In genomic region chr21:33657124-33657842, GRCh38 we compare ENCODE assay signal across 15 cellular contexts. TPM values are rescaled to one million over a fixed set of nuclear protein-coding genes. Genes with fewer than 3 reads are reported as not detected.
DNase-seq lines count a peak whose midpoint lies in the region; ATAC-seq, FAIRE-seq and TF ChIP-seq lines count a peak whose summit lies in the region.
"Had no signal": no experiment of that assay in that cellular context is flagged by ENCODE, and none has a peak within 500 bp of the region (broad histone marks: within the 10 kb centered on the region; RNA-seq: fewer than 3 reads in every experiment).

No MANE protein-coding gene starts in this region.

- POLR2A ChIA-PET in MCF 10A (lab: Yijun Ruan, JAX) (no interaction called here), K562 (lab: Yijun Ruan, JAX) (interaction anchor here (0.7 kb wide), 1 partner anchor 124 kb away, joined by 3 read pairs; no protein-coding TSS in a partner anchor)

- no peak overlapping the region for H3K9ac ChIP-seq in K562 (ENCODE audit: insufficient read depth in 1 of 2, low read depth in 2 of 2, low read length in 2 of 2)
- H3K9ac ChIP-seq: neural progenitor cell had no signal

- H3K27me3 ChIP-seq in breast epithelium (no peaks in the 10 kb centered on the region), K562 (ENCODE audit: control insufficient read depth in 2 of 2, insufficient read depth in 2 of 2, low read length in 2 of 2) (no peaks in the 10 kb centered on the region; a peak in 1 of 5 replicates)
- H3K27me3 ChIP-seq: neural progenitor cell had no signal

- FAIRE-seq in K562 (lab: Jason Lieb, UNC): no peak

- WGBS in K562 (ENCODE audit: insufficient coverage, low coverage, missing lambda C conversion rate): 17% methylated on average over 8 of the region's 8 CpGs

- H3K4me1 ChIP-seq in breast epithelium (no peaks in the 10 kb centered on the region), K562 (replicated peaks in 1 of 2; ENCODE audit: control insufficient read depth in 2 of 2, insufficient read depth in 2 of 2, low read length in 2 of 2) (peaks cover 5 to 14% of the 10 kb centered on the region in 2 experiments; a peak in 4 of 5 replicates)

- H3K27me3 Mint-ChIP-seq in MCF 10A (ENCODE audit: insufficient read depth, unreplicated experiment): no peaks in the 10 kb centered on the region
- no peaks in the 10 kb centered on the region for H3K27me3 Mint-ChIP-seq in type B pancreatic cell

- no peaks in the 10 kb centered on the region for H4K20me1 ChIP-seq in K562 (replicated peaks; ENCODE audit: control insufficient read depth, insufficient read depth, low read length)

- ATAC-seq in K562 (no peak), HG02763 (IDR thresholded peaks at IDR 0.05; ENCODE audit: unreplicated experiment) (no peak)
- ATAC-seq: stimulated activated naive CD8-positive, alpha-beta T cell treated with anti-CD3 and anti-CD28 coated beads, Interleukin-15, Interleukin-2, amounts not matched to agents 100 U/mL and 50 U/mL, for 24 hours had no signal

- peak overlapping the region; percentile 67; the same call in 1 of the 2 replicates for H2AFZ ChIP-seq in K562 (ENCODE audit: low read depth, low read length)
- H2AFZ ChIP-seq: neural progenitor cell had no signal

- intact Hi-C loops in MCF 10A (cut with micrococcal nuclease): loop anchor here (5.0 kb wide), 1 partner anchor 145 kb away; no protein-coding TSS in a partner anchor
- intact Hi-C loops in breast epithelium (cut with DNase I; ENCODE audit: low total_unique reads): no loop called here
- intact Hi-C loops in K562 (cut with micrococcal nuclease): no loop called here
- intact Hi-C loops in posterior cingulate gyrus (cut with DNase I): no loop called here

- H3K4me3 ChIP-seq in breast epithelium: no peak overlapping the region
- H3K4me3 ChIP-seq in K562: no peak overlapping the region
- H3K4me3 ChIP-seq: neural progenitor cell had no signal

- no peak for TF ChIP-seq POLR2A in breast epithelium (IDR thresholded peaks at IDR 0.05)
- TF ChIP-seq POLR2A in K562 (conservative IDR thresholded peaks at IDR 0.05): no peak

- H3K36me3 Mint-ChIP-seq in MCF 10A (ENCODE audit: insufficient read depth, unreplicated experiment): no peaks in the 10 kb centered on the region
- peaks cover 37% of the 10 kb centered on the region for H3K36me3 Mint-ChIP-seq in type B pancreatic cell

- BruUV-seq in MCF 10A (replicated peaks; lab: Mats Ljungman, UMichigan) (no TSS peak), K562 (replicated peaks; lab: Mats Ljungman, UMichigan) (no TSS peak)

- no peaks in the 10 kb centered on the region for H3K9me1 ChIP-seq in K562 (ENCODE audit: control insufficient read depth, insufficient read depth, low read length)

- in situ Hi-C loops in K562 (cut with MboI): no loop called here

- DNase-seq in MCF 10A (ENCODE audit: unreplicated experiment): no peak
- DNase-seq in breast epithelium (ENCODE audit: low spot score in 2 of 2): no peak
- DNase-seq in K562 (ENCODE audit: extremely low read depth in 1 of 4, low spot score in 3 of 4): peak in 1 of 4 experiments; percentile 37
- DNase-seq in left kidney (ENCODE audit: low read depth, low spot score): peak; percentile 33
- DNase-seq in type B pancreatic cell (ENCODE audit: extremely low spot score, unreplicated experiment): no peak
- no peak for DNase-seq in NCI-H2196 (lab: John Stamatoyannopoulos, UW; ENCODE audit: unreplicated experiment)
- DNase-seq in posterior cingulate gyrus: no peak
- DNase-seq: ACHN; erythroblast; immature natural killer cell; NCI-H2081; stimulated activated CD4-positive, alpha-beta T cell treated with anti-CD3 and anti-CD28 coated beads, Interleukin-2, amount 100 ng/mL, for 48 hours; stimulated activated naive CD8-positive, alpha-beta T cell treated with anti-CD3 and anti-CD28 coated beads, Interleukin-15, Interleukin-2, amounts not matched to agents 100 U/mL and 50 U/mL, for 24 hours had no signal

- TF ChIP-seq RAD21 in K562 (CRISPR knock-in tag; conservative IDR thresholded peaks at IDR 0.05 in 1 of 2, IDR thresholded peaks at IDR 0.05 in 1 of 2): no peak; a peak in 1 of 4 replicates

- H3K27ac ChIP-seq in breast epithelium: no peak overlapping the region
- peak overlapping the region; percentile 5; the same call in 1 of the 3 replicates for H3K27ac ChIP-seq in K562 (ENCODE audit: extremely low read depth, low read depth, low read length)
- H3K27ac ChIP-seq: neural progenitor cell had no signal

- CTCF ChIA-PET in MCF 10A (lab: Yijun Ruan, JAX) (no interaction called here), K562 (lab: Yijun Ruan, JAX; ENCODE audit: low intra/inter-chr PET ratio) (no interaction called here)

- H3K4me2 ChIP-seq in K562 (ENCODE audit: insufficient read depth, low read length): peak overlapping the region; percentile 9; the same call in 1 of the 2 replicates
- H3K4me2 ChIP-seq: neural progenitor cell had no signal

- no peaks in the 10 kb centered on the region for H3K36me3 ChIP-seq in breast epithelium
- no peaks in the 10 kb centered on the region for H3K36me3 ChIP-seq in K562 (ENCODE audit: control insufficient read depth, insufficient read depth, low read length)
- H3K36me3 ChIP-seq: neural progenitor cell had no signal

- H3K4me3 Mint-ChIP-seq in MCF 10A (ENCODE audit: unreplicated experiment) (no peak overlapping the region), type B pancreatic cell (peak overlapping the region; percentile 51)
- H3K4me3 Mint-ChIP-seq: immature natural killer cell, neural progenitor cell had no signal

- H3K79me2 ChIP-seq in K562 (ENCODE audit: control insufficient read depth, insufficient read depth, low read length): no peaks in the 10 kb centered on the region

- H3K4me1 Mint-ChIP-seq in MCF 10A (ENCODE audit: insufficient read depth, unreplicated experiment) (peaks cover 27% of the 10 kb centered on the region), type B pancreatic cell (ENCODE audit: unreplicated experiment) (peaks cover 27% of the 10 kb centered on the region)
- H3K4me1 Mint-ChIP-seq: immature natural killer cell had no signal

- H3K9me3 Mint-ChIP-seq in MCF 10A (ENCODE audit: unreplicated experiment) (no peaks in the 10 kb centered on the region), type B pancreatic cell (peaks cover 15% of the 10 kb centered on the region)
- H3K9me3 Mint-ChIP-seq: immature natural killer cell had no signal

- no peak for TF ChIP-seq EP300 in K562 (IDR thresholded peaks at IDR 0.05; ENCODE audit: low read length)

- H3K27ac Mint-ChIP-seq in MCF 10A (ENCODE audit: low read depth, unreplicated experiment) (peak overlapping the region; percentile 32), type B pancreatic cell (peak overlapping the region; percentile 71)
- H3K27ac Mint-ChIP-seq: immature natural killer cell, neural progenitor cell had no signal

- H3K9me3 ChIP-seq in breast epithelium (no peaks in the 10 kb centered on the region), K562 (replicated peaks; ENCODE audit: control insufficient read depth, insufficient read depth, low read depth, low read length) (no peaks in the 10 kb centered on the region)

- no peak for TF ChIP-seq CTCF in MCF 10A (IDR thresholded peaks at IDR 0.05; ENCODE audit: unreplicated experiment)
- TF ChIP-seq CTCF in breast epithelium (IDR thresholded peaks at IDR 0.05): no peak
- TF ChIP-seq CTCF in K562 (IDR thresholded peaks at IDR 0.05 in 2 of 3, conservative IDR thresholded peaks at IDR 0.05 in 1 of 3; ENCODE audit: insufficient read depth in 2 of 3, low read depth in 1 of 3, low read length in 3 of 3): no peak
- TF ChIP-seq CTCF in type B pancreatic cell (conservative IDR thresholded peaks at IDR 0.05): no peak

RNA-seq across cellular contexts. Expression of gene ITSN1, which starts 15.0 kb away (rescaled TPM):
- total RNA-seq in MCF 10A (2022) (41.1 and 42.6 TPM in 2 replicates), breast epithelium (100 to 1,000 TPM in 1 of 3 donors, 10 to 100 TPM in 2; 39.5 to 113 (median 58.3) TPM), K562 (2014; rRNA removed) (3.9 and 7.5 TPM in 2 replicates), K562 (2014; rRNA removed; fragmentation: Illumina TruSeq; extraction: Trizol) (4.3 and 6.3 TPM in 2 replicates), K562 (2015; rRNA removed; fragmentation: Illumina TruSeq; extraction: Trizol) (8.0 and 9.8 TPM in 2 replicates), K562 (2021) (7.0 and 8.7 TPM in 2 replicates), type B pancreatic cell (ENCODE audit: low replicate concordance) (44.7 and 89.1 TPM in 2 replicates)
- total RNA-seq in K562 (2011; cell fraction: chromatin; rRNA removed; ENCODE audit: low replicate concordance): 12.1 and 17.2 TPM in 2 replicates
- 4.3 and 8.3 TPM in 2 replicates for total RNA-seq in K562 (2011; cell fraction: nucleolus; rRNA removed)
- 9.7 and 14.1 TPM in 2 replicates for total RNA-seq in K562 (2011; cell fraction: nucleoplasm; rRNA removed)
- polyA plus RNA-seq in K562 (2011; rRNA removed) (12.6 TPM in 2 replicates), K562 (2014; fragmentation: Illumina TruSeq; extraction: Trizol) (9.4 and 10.7 TPM in 2 replicates), K562 (2014; fragmentation: Nextera tagmentation; extraction: Ambion mirVana) (1 to 10 TPM; 1.1 to 2.1 TPM), K562 (2014; rRNA removed) (4.8 and 9.5 TPM in 2 replicates)
- polyA plus RNA-seq in K562 (2011; cell fraction: cytosol; rRNA removed): 8.5 and 10.6 TPM in 2 replicates
- polyA plus RNA-seq in K562 (2011; cell fraction: nucleus; rRNA removed): 23.1 and 27.6 TPM in 2 replicates
- 3.9 and 6.9 TPM in 2 replicates for polyA plus RNA-seq in K562 (2012)
- 15.5 and 18.0 TPM in 2 replicates for polyA minus RNA-seq in K562 (2011; rRNA and poly(A)+ RNA removed)
- 7.8 and 8.7 TPM in 2 replicates for polyA minus RNA-seq in K562 (2011; cell fraction: cytosol; rRNA and poly(A)+ RNA removed)
- polyA minus RNA-seq in K562 (2011; cell fraction: nucleus; rRNA and poly(A)+ RNA removed): 8.6 and 14.7 TPM in 2 replicates

RNA-seq across cellular contexts. Expression of gene CRYZL1, which starts 15.7 kb away (rescaled TPM):
- total RNA-seq in MCF 10A (2022) (35.2 and 40.0 TPM in 2 replicates), breast epithelium (10 to 100 TPM; 24.9 to 49.4 (median 47.6) TPM), K562 (2014; rRNA removed) (16.5 and 25.2 TPM in 2 replicates), K562 (2014; rRNA removed; fragmentation: Illumina TruSeq; extraction: Trizol) (19.9 and 24.0 TPM in 2 replicates), K562 (2015; rRNA removed; fragmentation: Illumina TruSeq; extraction: Trizol) (20.8 and 22.4 TPM in 2 replicates), K562 (2021) (25.6 and 31.9 TPM in 2 replicates), type B pancreatic cell (ENCODE audit: low replicate concordance) (36.8 and 50.4 TPM in 2 replicates)
- total RNA-seq in K562 (2011; cell fraction: chromatin; rRNA removed; ENCODE audit: low replicate concordance): 70.4 and 160 TPM in 2 replicates
- total RNA-seq in K562 (2011; cell fraction: nucleolus; rRNA removed): 39.9 and 42.9 TPM in 2 replicates
- 64.7 and 86.4 TPM in 2 replicates for total RNA-seq in K562 (2011; cell fraction: nucleoplasm; rRNA removed)
- polyA plus RNA-seq in K562 (2011; rRNA removed) (97.9 and 98.2 TPM in 2 replicates), K562 (2014; fragmentation: Illumina TruSeq; extraction: Trizol) (32.5 and 39.2 TPM in 2 replicates), K562 (2014; fragmentation: Nextera tagmentation; extraction: Ambion mirVana) (10 to 100 TPM; 79.5 to 80.8 TPM), K562 (2014; rRNA removed) (47.9 and 52.3 TPM in 2 replicates)
- 13.0 and 30.9 TPM in 2 replicates for polyA plus RNA-seq in K562 (2011; cell fraction: cytosol; rRNA removed)
- 78.7 and 127 TPM in 2 replicates for polyA plus RNA-seq in K562 (2011; cell fraction: nucleus; rRNA removed)
- 34.8 and 44.0 TPM in 2 replicates for polyA plus RNA-seq in K562 (2012)
- 139 and 147 TPM in 2 replicates for polyA minus RNA-seq in K562 (2011; rRNA and poly(A)+ RNA removed)
- 18.0 and 22.2 TPM in 2 replicates for polyA minus RNA-seq in K562 (2011; cell fraction: cytosol; rRNA and poly(A)+ RNA removed)
- 37.7 and 82.6 TPM in 2 replicates for polyA minus RNA-seq in K562 (2011; cell fraction: nucleus; rRNA and poly(A)+ RNA removed)
